Comparison of ENCODE assay signal across 9 cellular contexts in the genomic region with DNA sequence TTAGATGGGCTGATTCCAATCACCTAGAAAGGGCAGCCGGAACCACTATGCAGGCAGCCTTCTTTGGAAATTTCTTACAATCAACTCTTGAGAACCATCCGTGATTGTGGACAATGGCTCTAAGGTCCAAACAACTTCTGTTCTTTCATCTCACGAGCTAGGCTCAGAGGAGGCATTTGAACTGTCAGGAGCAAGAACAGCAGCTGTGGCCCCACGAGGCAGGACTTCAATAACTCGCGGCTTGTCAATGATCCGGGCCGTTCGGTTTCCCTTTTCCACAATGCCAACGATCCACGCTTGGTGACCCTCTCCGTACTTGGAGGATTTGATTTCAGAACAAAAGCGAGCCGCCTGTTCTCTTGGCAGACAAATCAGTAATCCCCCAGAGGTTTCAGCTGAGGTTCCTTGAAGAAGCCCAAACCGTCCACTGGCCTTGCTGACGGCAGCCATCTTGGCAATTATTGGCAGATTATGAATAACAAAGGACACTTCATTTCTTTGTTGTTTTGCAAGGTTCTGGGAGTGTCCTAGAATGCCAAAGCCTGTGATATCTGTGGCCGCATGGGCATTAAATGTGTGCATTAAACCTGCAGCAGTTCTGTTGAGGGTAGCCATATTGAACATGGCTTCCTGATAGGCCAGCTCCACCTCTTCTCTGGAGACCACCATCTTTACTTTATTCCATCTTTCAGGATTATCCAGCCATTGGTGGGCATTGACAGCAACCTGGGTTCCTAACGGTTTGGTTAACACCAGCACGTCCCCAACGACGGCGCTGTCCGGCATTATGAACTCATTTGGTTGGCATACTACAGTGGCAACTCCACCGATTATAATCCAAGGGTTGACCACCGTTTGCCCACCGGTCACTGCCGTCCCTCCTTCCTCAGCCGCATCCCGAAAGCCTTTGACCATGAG. TPM values are rescaled to one million over a fixed set of nuclear protein-coding genes. Genes with fewer than 3 reads are reported as not detected.
DNase-seq lines count a peak whose midpoint lies in the region; ATAC-seq, FAIRE-seq and TF ChIP-seq lines count a peak whose summit lies in the region.
"Had no signal": no experiment of that assay in that cellular context is flagged by ENCODE, and none has a peak within 500 bp of the region (broad histone marks: within the 10 kb centered on the region; RNA-seq: fewer than 3 reads in every experiment).

No MANE protein-coding gene starts in this region.

- no peaks in the 10 kb centered on the region for H3K27me3 ChIP-seq in testis

- H3K27ac ChIP-seq in kidney (ENCODE audit: low read depth in 2 of 2, low read length in 2 of 2) (peak overlapping the region; percentile 83 to 98), testis (peak overlapping the region; percentile 73 to 80)

- no peak for TF ChIP-seq CTCF in kidney (IDR thresholded peaks at IDR 0.05; ENCODE audit: borderline replicate concordance, extremely low read depth, insufficient read depth)
- no peak for TF ChIP-seq CTCF in testis (IDR thresholded peaks at IDR 0.05)

- no peak for ATAC-seq in activated CD4-positive, alpha-beta T cell treated with anti-CD3 and anti-CD28 coated beads for 36 hours

- H3K4me3 ChIP-seq in kidney (ENCODE audit: low read length in 2 of 2), result peak overlapping the region; percentile 96 to 100
- H3K4me3 ChIP-seq in testis, result peak overlapping the region; percentile 59 to 87

- no peak for DNase-seq in activated CD4-positive, alpha-beta T cell treated with anti-CD3 and anti-CD28 coated beads for 36 hours
- no peak for DNase-seq in activated CD4-positive, alpha-beta T cell treated with anti-CD3 and anti-CD28 coated beads for 4 hours
- no peak for DNase-seq in activated T-helper 2 cell treated with anti-CD3 and anti-CD28 coated beads, Interferon-gamma antibody, Interleukin-2, Interleukin-4, amounts not matched to agents 10 μg/mL and 5 μg/mL and 100 μg/mL, durations not matched to agents 14 hours and 24 hours and 36 hours (ENCODE audit: low spot score)
- DNase-seq in kidney (no peak), testis (no peak), cerebellar nuclear complex (lab: John Stamatoyannopoulos, UW) (no peak), mucosa of gallbladder (ENCODE audit: low spot score) (no peak), RKO (ENCODE audit: low spot score) (no peak)

- no peak for FAIRE-seq in kidney (lab: Jason Lieb, UNC)
- FAIRE-seq: G401.6 had no signal

- WGBS in testis, 2 donors, result 68 to 78% methylated on average over 29 of the region's 29 CpGs

- no peak for TF ChIP-seq POLR2A in testis (IDR thresholded peaks at IDR 0.05)

- POLR2A ChIA-PET in activated CD4-positive, alpha-beta T cell treated with anti-CD3 and anti-CD28 coated beads for 36 hours (lab: Charles Lee), result interaction anchor here (0.6 to 1.0 kb wide), 3 partner anchors 15 to 154 kb away, joined by 3 read pairs; a partner anchor contains a TSS

- H3K36me3 ChIP-seq in kidney (ENCODE audit: control insufficient read depth in 1 of 2, insufficient read depth in 2 of 2, low read length in 2 of 2) (peaks cover 3 to 13% of the 10 kb centered on the region in 2 donors), testis (ENCODE audit: low read depth, missing control alignments) (no peaks in the 10 kb centered on the region)

- peak overlapping the region; percentile 86 for H3K4me3 Mint-ChIP-seq in activated CD4-positive, alpha-beta T cell treated with anti-CD3 and anti-CD28 coated beads for 36 hours
- H3K4me3 Mint-ChIP-seq in activated T-helper 2 cell treated with anti-CD3 and anti-CD28 coated beads, Interferon-gamma antibody, Interleukin-2, Interleukin-4, amounts not matched to agents 10 μg/mL and 5 μg/mL and 100 μg/mL, durations not matched to agents 14 hours and 24 hours and 36 hours (ENCODE audit: low read depth), result peak overlapping the region; percentile 88

- H3K27ac Mint-ChIP-seq in activated CD4-positive, alpha-beta T cell treated with anti-CD3 and anti-CD28 coated beads for 36 hours, result peak overlapping the region; percentile 83
- peak overlapping the region; percentile 74 for H3K27ac Mint-ChIP-seq in activated T-helper 2 cell treated with anti-CD3 and anti-CD28 coated beads, Interferon-gamma antibody, Interleukin-2, Interleukin-4, amounts not matched to agents 10 μg/mL and 5 μg/mL and 100 μg/mL, durations not matched to agents 14 hours and 24 hours and 36 hours

- H3K36me3 Mint-ChIP-seq in activated CD4-positive, alpha-beta T cell treated with anti-CD3 and anti-CD28 coated beads for 36 hours (ENCODE audit: low read depth), result peaks cover 23% of the 10 kb centered on the region
- peaks cover 33% of the 10 kb centered on the region for H3K36me3 Mint-ChIP-seq in activated T-helper 2 cell treated with anti-CD3 and anti-CD28 coated beads, Interferon-gamma antibody, Interleukin-2, Interleukin-4, amounts not matched to agents 10 μg/mL and 5 μg/mL and 100 μg/mL, durations not matched to agents 14 hours and 24 hours and 36 hours (ENCODE audit: low read depth)

- H3K9ac ChIP-seq in kidney (ENCODE audit: low read length in 2 of 2), result peak overlapping the region; percentile 78 to 96

- peaks cover 8 to 15% of the 10 kb centered on the region in 2 donors for H3K4me1 ChIP-seq in kidney (ENCODE audit: control insufficient read depth in 1 of 2, insufficient read depth in 1 of 2, low read depth in 1 of 2, low read length in 2 of 2)
- no peaks in the 10 kb centered on the region for H3K4me1 ChIP-seq in testis

- intact Hi-C loops in activated CD4-positive, alpha-beta T cell treated with anti-CD3 and anti-CD28 coated beads for 36 hours (cut with DNase I, micrococcal nuclease), result loop anchor here (1.0 kb wide), 2 partner anchors 14 to 28 kb away; a partner anchor contains a TSS
- intact Hi-C loops in activated T-helper 2 cell treated with anti-CD3 and anti-CD28 coated beads, Interferon-gamma antibody, Interleukin-2, Interleukin-4, amounts not matched to agents 10 μg/mL and 5 μg/mL and 100 μg/mL, durations not matched to agents 14 hours and 24 hours and 36 hours (cut with micrococcal nuclease), result loop anchor here (1.0 to 5.0 kb wide), 4 partner anchors 10 to 83 kb away; a partner anchor contains a TSS
- intact Hi-C loops in kidney (cut with DNase I) (no loop called here), testis (cut with DNase I; ENCODE audit: low total_unique reads) (no loop called here)

- no peaks in the 10 kb centered on the region for H3K27me3 Mint-ChIP-seq in activated CD4-positive, alpha-beta T cell treated with anti-CD3 and anti-CD28 coated beads for 36 hours
- H3K27me3 Mint-ChIP-seq in activated T-helper 2 cell treated with anti-CD3 and anti-CD28 coated beads, Interferon-gamma antibody, Interleukin-2, Interleukin-4, amounts not matched to agents 10 μg/mL and 5 μg/mL and 100 μg/mL, durations not matched to agents 14 hours and 24 hours and 36 hours (ENCODE audit: low read depth), result no peaks in the 10 kb centered on the region

- H3K9me3 Mint-ChIP-seq in activated CD4-positive, alpha-beta T cell treated with anti-CD3 and anti-CD28 coated beads for 36 hours (ENCODE audit: low read depth), result peaks cover 2% of the 10 kb centered on the region
- H3K9me3 Mint-ChIP-seq in activated T-helper 2 cell treated with anti-CD3 and anti-CD28 coated beads, Interferon-gamma antibody, Interleukin-2, Interleukin-4, amounts not matched to agents 10 μg/mL and 5 μg/mL and 100 μg/mL, durations not matched to agents 14 hours and 24 hours and 36 hours, result no peaks in the 10 kb centered on the region

- H3K9me3 ChIP-seq in kidney (ENCODE audit: control insufficient read depth in 1 of 2, low read length in 2 of 2) (peaks cover 0 to 12% of the 10 kb centered on the region in 2 donors), testis (no peaks in the 10 kb centered on the region)

- CTCF ChIA-PET in activated CD4-positive, alpha-beta T cell treated with anti-CD3 and anti-CD28 coated beads for 36 hours (lab: Charles Lee), result interaction anchor here (0.6 to 3.4 kb wide), 9 partner anchors 9 to 206 kb away, joined by 3 to 21 read pairs (median 5); a partner anchor contains a TSS

- H3K4me1 Mint-ChIP-seq in activated CD4-positive, alpha-beta T cell treated with anti-CD3 and anti-CD28 coated beads for 36 hours, result peaks cover 30% of the 10 kb centered on the region
- H3K4me1 Mint-ChIP-seq in activated T-helper 2 cell treated with anti-CD3 and anti-CD28 coated beads, Interferon-gamma antibody, Interleukin-2, Interleukin-4, amounts not matched to agents 10 μg/mL and 5 μg/mL and 100 μg/mL, durations not matched to agents 14 hours and 24 hours and 36 hours (ENCODE audit: low read depth), result peaks cover 39% of the 10 kb centered on the region

RNA-seq across cellular contexts. Expression of a gene that starts 1.2 kb away (rescaled TPM):
- total RNA-seq in activated CD4-positive, alpha-beta T cell treated with anti-CD3 and anti-CD28 coated beads for 36 hours, result 10 to 100 TPM; 37.8 to 56.0 TPM
- 82.9 and 84.1 TPM in 2 replicates for total RNA-seq in activated T-helper 2 cell treated with anti-CD3 and anti-CD28 coated beads, Interferon-gamma antibody, Interleukin-2, Interleukin-4, amounts not matched to agents 10 μg/mL and 5 μg/mL and 100 μg/mL, durations not matched to agents 14 hours and 24 hours and 36 hours
- 82.3 TPM for total RNA-seq in kidney
- 137 TPM for polyA plus RNA-seq in kidney (ENCODE audit: insufficient read depth, low read depth, low replicate concordance)
- total RNA-seq in testis, result 10 to 100 TPM; 17.7 to 19.8 TPM
- 24.7 TPM for polyA plus RNA-seq in testis (ENCODE audit: insufficient read depth, low read depth, low replicate concordance)
- total RNA-seq in mucosa of gallbladder, result 112 TPM

RNA-seq across cellular contexts. Expression of a gene that starts 14.7 kb away (rescaled TPM):
- total RNA-seq in activated CD4-positive, alpha-beta T cell treated with anti-CD3 and anti-CD28 coated beads for 36 hours, result 100 to 1,000 TPM in 1 of 2 experiments, 10 to 100 TPM in 1; 89.3 to 102 TPM
- 127 and 128 TPM in 2 replicates for total RNA-seq in activated T-helper 2 cell treated with anti-CD3 and anti-CD28 coated beads, Interferon-gamma antibody, Interleukin-2, Interleukin-4, amounts not matched to agents 10 μg/mL and 5 μg/mL and 100 μg/mL, durations not matched to agents 14 hours and 24 hours and 36 hours
- total RNA-seq in kidney (39.1 TPM), testis (10 to 100 TPM; 15.2 to 26.1 TPM), mucosa of gallbladder (53.3 TPM)
- polyA plus RNA-seq in kidney (ENCODE audit: insufficient read depth, low read depth, low replicate concordance) (64.7 TPM), testis (ENCODE audit: insufficient read depth, low read depth, low replicate concordance) (23.6 TPM)

RNA-seq across cellular contexts. Expression of a gene that starts 28.1 kb away (rescaled TPM):
- 100 to 1,000 TPM; 210 to 222 TPM for total RNA-seq in activated CD4-positive, alpha-beta T cell treated with anti-CD3 and anti-CD28 coated beads for 36 hours
- 292 and 293 TPM in 2 replicates for total RNA-seq in activated T-helper 2 cell treated with anti-CD3 and anti-CD28 coated beads, Interferon-gamma antibody, Interleukin-2, Interleukin-4, amounts not matched to agents 10 μg/mL and 5 μg/mL and 100 μg/mL, durations not matched to agents 14 hours and 24 hours and 36 hours
- total RNA-seq in kidney (19.6 TPM), testis (1 to 10 TPM; 2.8 to 5.0 TPM), mucosa of gallbladder (16.7 TPM)
- polyA plus RNA-seq in kidney (ENCODE audit: insufficient read depth, low read depth, low replicate concordance) (0.56 TPM), testis (ENCODE audit: insufficient read depth, low read depth, low replicate concordance) (6.7 TPM)

RNA-seq across cellular contexts. Expression of a gene that starts 37.1 kb away (rescaled TPM):
- total RNA-seq in activated CD4-positive, alpha-beta T cell treated with anti-CD3 and anti-CD28 coated beads for 36 hours, result 1 to 10 TPM; 3.8 to 4.0 TPM
- 8.3 and 9.3 TPM in 2 replicates for total RNA-seq in activated T-helper 2 cell treated with anti-CD3 and anti-CD28 coated beads, Interferon-gamma antibody, Interleukin-2, Interleukin-4, amounts not matched to agents 10 μg/mL and 5 μg/mL and 100 μg/mL, durations not matched to agents 14 hours and 24 hours and 36 hours
- total RNA-seq in kidney, result 7.8 TPM
- 14.8 TPM for polyA plus RNA-seq in kidney (ENCODE audit: insufficient read depth, low read depth, low replicate concordance)
- total RNA-seq in testis, result 10 to 100 TPM; 35.6 to 37.2 TPM
- polyA plus RNA-seq in testis (ENCODE audit: insufficient read depth, low read depth, low replicate concordance), result 3.0 TPM
- 21.9 TPM for total RNA-seq in mucosa of gallbladder

RNA-seq across cellular contexts. Expression of a gene that starts 49.3 kb away (rescaled TPM):
- total RNA-seq in activated CD4-positive, alpha-beta T cell treated with anti-CD3 and anti-CD28 coated beads for 36 hours, result 10 to 100 TPM; 10.6 to 11.0 TPM
- total RNA-seq in activated T-helper 2 cell treated with anti-CD3 and anti-CD28 coated beads, Interferon-gamma antibody, Interleukin-2, Interleukin-4, amounts not matched to agents 10 μg/mL and 5 μg/mL and 100 μg/mL, durations not matched to agents 14 hours and 24 hours and 36 hours, result 13.4 TPM in 2 replicates
- 9.7 TPM for total RNA-seq in kidney
- 6.9 TPM for polyA plus RNA-seq in kidney (ENCODE audit: insufficient read depth, low read depth, low replicate concordance)
- total RNA-seq in testis, result 1 to 10 TPM; 6.5 to 9.0 TPM
- polyA plus RNA-seq in testis (ENCODE audit: insufficient read depth, low read depth, low replicate concordance), result 6.3 TPM
- 11.8 TPM for total RNA-seq in mucosa of gallbladder

Comparison
In these comparisons a context has a peak if more than half of its experiments do, and no peak if none do; other contexts are left out.
1. RNA of a gene that starts 28.1 kb away (total RNA-seq): 292 to 293 TPM in activated T-helper 2 cell treated with anti-CD3 and anti-CD28 coated beads, Interferon-gamma antibody, Interleukin-2, Interleukin-4, amounts not matched to agents 10 μg/mL and 5 μg/mL and 100 μg/mL, durations not matched to agents 14 hours and 24 hours and 36 hours and 210 to 222 TPM in activated CD4-positive, alpha-beta T cell treated with anti-CD3 and anti-CD28 coated beads for 36 hours; 19.6 TPM in kidney (single experiment), 16.7 TPM in mucosa of gallbladder (single experiment) and 2.8 to 5.0 TPM in testis; every median in the first group is over 10 times any median in the second.
2. intact Hi-C loops: an anchor here in activated CD4-positive, alpha-beta T cell treated with anti-CD3 and anti-CD28 coated beads for 36 hours (1.0 kb wide) and activated T-helper 2 cell treated with anti-CD3 and anti-CD28 coated beads, Interferon-gamma antibody, Interleukin-2, Interleukin-4, amounts not matched to agents 10 μg/mL and 5 μg/mL and 100 μg/mL, durations not matched to agents 14 hours and 24 hours and 36 hours (1.0 to 5.0 kb wide); none called in kidney and testis.